In the genomic region with DNA sequence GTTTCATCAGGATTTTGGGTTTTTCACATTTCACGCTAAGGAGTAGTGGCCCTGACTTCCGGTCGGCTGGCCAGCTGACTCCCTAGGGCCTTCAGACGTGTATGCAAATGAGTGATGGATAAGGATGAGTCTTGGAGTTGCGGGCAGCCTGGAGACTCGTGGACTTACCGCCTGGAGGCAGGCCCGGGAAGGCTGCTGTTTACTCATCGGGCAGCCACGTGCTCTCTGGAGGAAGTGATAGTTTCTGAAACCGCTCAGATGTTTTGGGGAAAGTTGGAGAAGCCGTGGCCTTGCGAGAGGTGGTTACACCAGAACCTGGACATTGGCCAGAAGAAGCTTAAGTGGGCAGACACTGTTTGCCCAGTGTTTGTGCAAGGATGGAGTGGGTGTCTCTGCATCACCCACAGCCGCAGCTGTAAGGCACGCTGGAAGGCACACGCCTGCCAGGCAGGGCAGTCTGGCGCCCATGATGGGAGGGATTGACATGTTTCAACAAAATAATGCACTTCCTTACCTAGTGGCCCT, we compare ENCODE assay signal across 8 cellular contexts. TPM values are rescaled to one million over a fixed set of nuclear protein-coding genes. Genes with fewer than 3 reads are reported as not detected.
DNase-seq lines count a peak whose midpoint lies in the region; ATAC-seq and TF ChIP-seq lines count a peak whose summit lies in the region.

No MANE protein-coding gene starts in this region.

- no peaks in the 10 kb centered on the region for H3K27me3 ChIP-seq in psoas muscle (ENCODE audit: insufficient read depth in 3 of 3, low read length in 2 of 3)

- no peaks in the 10 kb centered on the region for H3K9me3 Mint-ChIP-seq in IgD-negative memory B cell
- no peaks in the 10 kb centered on the region for H3K9me3 Mint-ChIP-seq in activated T-helper 2 cell treated with anti-CD3 and anti-CD28 coated beads, Interferon-gamma antibody, Interleukin-2, Interleukin-4, amounts not matched to agents 10 μg/mL and 5 μg/mL and 100 μg/mL, durations not matched to agents 14 hours and 24 hours and 36 hours

- WGBS in psoas muscle, 3 donors = 27 to 39% (median 29%) methylated on average over 17 of the region's 17 CpGs

- DNase-seq in DMS153 (lab: John Stamatoyannopoulos, UW) (peak; percentile 48), head of caudate nucleus (peak in 34 of 42 donors; percentile 26 to 79 (median 44)), psoas muscle (peak; percentile 88), cortex of kidney (lab: John Stamatoyannopoulos, UW) (no peak)
- DNase-seq in activated T-helper 2 cell treated with anti-CD3 and anti-CD28 coated beads, Interferon-gamma antibody, Interleukin-2, Interleukin-4, amounts not matched to agents 10 μg/mL and 5 μg/mL and 100 μg/mL, durations not matched to agents 14 hours and 24 hours and 36 hours (ENCODE audit: low spot score) = no peak
- no peak for DNase-seq in NK-92 treated with Interleukin-12 subunit alpha and Interleukin-12 subunit beta, amount 100 ng/mL, for 24 hours (lab: John Stamatoyannopoulos, UW)

- intact Hi-C loops in activated T-helper 2 cell treated with anti-CD3 and anti-CD28 coated beads, Interferon-gamma antibody, Interleukin-2, Interleukin-4, amounts not matched to agents 10 μg/mL and 5 μg/mL and 100 μg/mL, durations not matched to agents 14 hours and 24 hours and 36 hours (cut with micrococcal nuclease) = no loop called here
- intact Hi-C loops in head of caudate nucleus (cut with DNase I) = no loop called here
- intact Hi-C loops in psoas muscle (cut with DNase I) = loop anchor here in 1 of 2 donors (5.0 kb wide), 1 partner anchor 44 kb away; no protein-coding TSS in a partner anchor

- H3K27ac ChIP-seq in psoas muscle = peak overlapping the region; percentile 61

- no peaks in the 10 kb centered on the region for H3K36me3 Mint-ChIP-seq in IgD-negative memory B cell
- H3K36me3 Mint-ChIP-seq in activated T-helper 2 cell treated with anti-CD3 and anti-CD28 coated beads, Interferon-gamma antibody, Interleukin-2, Interleukin-4, amounts not matched to agents 10 μg/mL and 5 μg/mL and 100 μg/mL, durations not matched to agents 14 hours and 24 hours and 36 hours (ENCODE audit: low read depth) = peaks cover 29% of the 10 kb centered on the region

- H3K27ac Mint-ChIP-seq in IgD-negative memory B cell = peak overlapping the region; percentile 85 to 92 (median 91)
- H3K27ac Mint-ChIP-seq in activated T-helper 2 cell treated with anti-CD3 and anti-CD28 coated beads, Interferon-gamma antibody, Interleukin-2, Interleukin-4, amounts not matched to agents 10 μg/mL and 5 μg/mL and 100 μg/mL, durations not matched to agents 14 hours and 24 hours and 36 hours = peak overlapping the region; percentile 78

- H3K4me3 ChIP-seq in psoas muscle = no peak overlapping the region

- no peaks in the 10 kb centered on the region for H3K9me3 ChIP-seq in psoas muscle

- ATAC-seq in psoas muscle = peak; percentile 63 to 83 (median 80)
- no peak for ATAC-seq in GM21717 (IDR thresholded peaks at IDR 0.05; ENCODE audit: unreplicated experiment)

- no peaks in the 10 kb centered on the region for H3K36me3 ChIP-seq in psoas muscle (ENCODE audit: insufficient read depth in 1 of 2, low read depth in 1 of 2)

- peak overlapping the region in 3 of 4 donors; percentile 67 to 89 (median 83) for H3K4me3 Mint-ChIP-seq in IgD-negative memory B cell
- H3K4me3 Mint-ChIP-seq in activated T-helper 2 cell treated with anti-CD3 and anti-CD28 coated beads, Interferon-gamma antibody, Interleukin-2, Interleukin-4, amounts not matched to agents 10 μg/mL and 5 μg/mL and 100 μg/mL, durations not matched to agents 14 hours and 24 hours and 36 hours (ENCODE audit: low read depth) = no peak overlapping the region

- peaks cover 6% of the 10 kb centered on the region for H3K4me1 ChIP-seq in psoas muscle

- H3K27me3 Mint-ChIP-seq in IgD-negative memory B cell = no peaks in the 10 kb centered on the region
- H3K27me3 Mint-ChIP-seq in activated T-helper 2 cell treated with anti-CD3 and anti-CD28 coated beads, Interferon-gamma antibody, Interleukin-2, Interleukin-4, amounts not matched to agents 10 μg/mL and 5 μg/mL and 100 μg/mL, durations not matched to agents 14 hours and 24 hours and 36 hours (ENCODE audit: low read depth) = no peaks in the 10 kb centered on the region

- TF ChIP-seq CTCF in psoas muscle (IDR thresholded peaks at IDR 0.05) = no peak

- peaks cover 29 to 41% (median 40%) of the 10 kb centered on the region in 3 donors for H3K4me1 Mint-ChIP-seq in IgD-negative memory B cell
- H3K4me1 Mint-ChIP-seq in activated T-helper 2 cell treated with anti-CD3 and anti-CD28 coated beads, Interferon-gamma antibody, Interleukin-2, Interleukin-4, amounts not matched to agents 10 μg/mL and 5 μg/mL and 100 μg/mL, durations not matched to agents 14 hours and 24 hours and 36 hours (ENCODE audit: low read depth) = peaks cover 37% of the 10 kb centered on the region

RNA-seq across cellular contexts. Expression of gene TNFRSF1B, which starts 23.1 kb away (rescaled TPM):
- polyA plus RNA-seq in IgD-negative memory B cell (117 TPM), psoas muscle (1 to 10 TPM; 5.1 to 7.6 (median 5.8) TPM)
- total RNA-seq in activated T-helper 2 cell treated with anti-CD3 and anti-CD28 coated beads, Interferon-gamma antibody, Interleukin-2, Interleukin-4, amounts not matched to agents 10 μg/mL and 5 μg/mL and 100 μg/mL, durations not matched to agents 14 hours and 24 hours and 36 hours = 150 and 153 TPM in 2 replicates
- 10 to 100 TPM in 1 of 4 donors, 1 to 10 TPM in 3; 7.5 to 12.8 (median 8.8) TPM for total RNA-seq in psoas muscle

Comparison
In these comparisons a context has a peak if more than half of its experiments do, and no peak if none do; other contexts are left out.
1. DNase-seq: peak in DMS153 (single experiment), head of caudate nucleus (34 of 42) and psoas muscle (2 of 2); none in activated T-helper 2 cell treated with anti-CD3 and anti-CD28 coated beads, Interferon-gamma antibody, Interleukin-2, Interleukin-4, amounts not matched to agents 10 μg/mL and 5 μg/mL and 100 μg/mL, durations not matched to agents 14 hours and 24 hours and 36 hours (single experiment), NK-92 treated with Interleukin-12 subunit alpha and Interleukin-12 subunit beta, amount 100 ng/mL, for 24 hours (single experiment) and cortex of kidney (single experiment).
2. RNA of gene TNFRSF1B, which starts 23.1 kb away (total RNA-seq): 150 to 153 TPM in activated T-helper 2 cell treated with anti-CD3 and anti-CD28 coated beads, Interferon-gamma antibody, Interleukin-2, Interleukin-4, amounts not matched to agents 10 μg/mL and 5 μg/mL and 100 μg/mL, durations not matched to agents 14 hours and 24 hours and 36 hours; 7.5 to 12.8 TPM in psoas muscle; every median in the first group is over 10 times any median in the second.